ENCODE assay signal across 1 cellular context in the genomic region with DNA sequence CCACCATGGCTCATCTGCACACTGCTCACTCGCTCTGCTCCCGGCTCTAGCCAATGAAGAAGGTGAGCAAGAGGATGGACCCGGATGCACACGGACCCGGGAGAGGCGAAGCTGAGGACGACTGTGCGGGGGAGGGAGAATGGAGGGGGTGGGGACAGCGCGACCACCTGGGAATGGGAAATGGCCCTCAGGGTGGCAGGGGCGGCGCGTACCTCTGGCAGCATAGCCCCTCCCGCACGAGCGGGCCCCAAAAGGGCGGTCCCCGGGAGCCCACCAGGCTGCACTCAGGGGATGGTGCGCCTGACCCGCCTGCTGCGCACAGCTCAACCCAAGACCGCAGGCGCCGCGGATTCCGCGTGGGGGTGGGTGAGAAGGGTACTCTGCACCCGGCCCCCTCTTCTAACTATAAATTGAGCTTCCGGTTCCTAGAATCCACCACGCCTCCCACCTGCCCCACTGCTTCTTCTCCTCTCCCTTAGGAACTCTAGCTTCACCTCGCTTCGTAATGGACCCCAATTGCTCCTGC.
TF ChIP-seq lines count a peak whose summit lies in the region.

No MANE protein-coding gene starts in this region.

TF ChIP-seq in H1, 55 proteins besides CTCF, POLR2A, EP300 and RAD21:
- no peak for TF ChIP-seq RXRA (IDR thresholded peaks at IDR 0.05; ENCODE audit: insufficient read depth, low read depth, low read length)
- TF ChIP-seq TAF1 (IDR thresholded peaks at IDR 0.05; ENCODE audit: low read depth, low read length), result no peak
- peak; percentile 65 for TF ChIP-seq KDM4A (IDR thresholded peaks at IDR 0.05; ENCODE audit: low read depth, low read length, severe bottlenecking)
- TF ChIP-seq EZH2 (IDR thresholded peaks at IDR 0.05; ENCODE audit: low read depth, low read length, severe bottlenecking), result peak; percentile 10
- TF ChIP-seq HDAC6 (IDR thresholded peaks at IDR 0.05; ENCODE audit: low read depth, low read length), result no peak
